ENCODE assay signal across 20 cellular contexts in the genomic region with DNA sequence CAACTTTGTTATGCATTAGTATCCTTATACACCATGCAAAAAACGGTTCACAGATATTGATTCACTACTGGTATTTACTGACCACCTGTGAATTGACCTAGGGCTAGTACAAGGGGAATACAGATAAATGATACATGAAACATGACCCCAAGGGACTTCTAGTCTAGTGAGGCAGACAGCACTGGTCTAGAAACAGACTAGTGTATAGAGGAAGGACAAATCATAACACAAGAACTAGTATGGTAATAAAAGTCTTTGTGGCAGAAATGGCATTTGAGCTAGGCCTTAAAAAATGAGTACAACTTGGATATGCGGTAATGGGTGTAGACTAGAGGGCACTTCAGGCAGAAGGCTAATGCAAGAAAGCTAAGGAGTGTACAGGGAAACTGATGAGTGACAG.
DNase-seq lines count a peak whose midpoint lies in the region; ATAC-seq and TF ChIP-seq lines count a peak whose summit lies in the region.
"Had no signal": no experiment of that assay in that cellular context is flagged by ENCODE, and none has a peak within 500 bp of the region (broad histone marks: within the 10 kb centered on the region; RNA-seq: fewer than 3 reads in every experiment).

No MANE protein-coding gene starts in this region.

- 89% methylated on average over 2 of the region's 2 CpGs for WGBS in esophagus muscularis mucosa
- WGBS in smooth muscle cell (ENCODE audit: low lambda C conversion rate), result 92% methylated on average over 2 of the region's 2 CpGs

- no peak overlapping the region for H3K4me3 ChIP-seq in esophagus muscularis mucosa
- no peak overlapping the region for H3K4me3 ChIP-seq in smooth muscle cell
- H3K4me3 ChIP-seq: left lung, thoracic aorta had no signal

- TF ChIP-seq EP300 in esophagus muscularis mucosa (IDR thresholded peaks at IDR 0.05), result no peak

- H3K4me1 ChIP-seq in esophagus muscularis mucosa (peaks cover 17 to 38% (median 34%) of the 10 kb centered on the region in 4 donors), smooth muscle cell (ENCODE audit: low read depth) (peaks cover 3% of the 10 kb centered on the region)

- peaks cover 0 to 10% (median 4%) of the 10 kb centered on the region in 4 donors for H3K36me3 ChIP-seq in esophagus muscularis mucosa
- no peaks in the 10 kb centered on the region for H3K36me3 ChIP-seq in smooth muscle cell (ENCODE audit: low read depth)

- TF ChIP-seq CTCF in esophagus muscularis mucosa (IDR thresholded peaks at IDR 0.05) (no peak), smooth muscle cell (IDR thresholded peaks at IDR 0.05; ENCODE audit: borderline replicate concordance, insufficient read depth, poor library complexity, severe bottlenecking) (no peak)

- DNase-seq in esophagus muscularis mucosa (ENCODE audit: extremely low spot score) (no peak), smooth muscle cell (lab: John Stamatoyannopoulos, UW; ENCODE audit: unreplicated experiment) (no peak), activated T-cell treated with anti-CD3 and anti-CD28 coated beads for 4 hours (no peak), COLO668 (lab: John Stamatoyannopoulos, UW; ENCODE audit: unreplicated experiment) (no peak), HPDE6-E6E7 (ENCODE audit: extremely low spot score) (no peak)
- DNase-seq: activated CD4-positive, alpha-beta T cell treated with anti-CD3 and anti-CD28 coated beads, Interleukin-2, amount 50 U/mL, for 4 hours; activated naive CD4-positive, alpha-beta T cell treated with anti-CD3 and anti-CD28 coated beads, Interleukin-2, amount 10 ng/mL, durations not matched to agents 7 days and 5 days; activated T-cell treated with anti-CD3 and anti-CD28 coated beads, Interleukin-2, amount 50 U/mL, for 4 hours; AML-193; foreskin melanocyte; Karpas-422; left lung; NCI-H1092; NCI-H526; stimulated activated CD4-positive, alpha-beta T cell treated with anti-CD3 and anti-CD28 coated beads, Interleukin-4, amount 100 ng/mL, for 24 hours had no signal

- H3K9me3 ChIP-seq in esophagus muscularis mucosa (no peaks in the 10 kb centered on the region), smooth muscle cell (replicated peaks; ENCODE audit: low read depth) (no peaks in the 10 kb centered on the region)
- H3K9me3 ChIP-seq: left lung, thoracic aorta had no signal

- ATAC-seq in GM19043 (IDR thresholded peaks at IDR 0.05; ENCODE audit: low read depth, unreplicated experiment), result peak; percentile 49
- ATAC-seq in HG03108 (IDR thresholded peaks at IDR 0.05; ENCODE audit: unreplicated experiment), result peak; percentile 54
- ATAC-seq in GM19397 (IDR thresholded peaks at IDR 0.05; ENCODE audit: unreplicated experiment), result no peak
- ATAC-seq: activated T-cell treated with anti-CD3 and anti-CD28 coated beads, Interleukin-2, amount 50 U/mL, for 4 hours; left lung had no signal

- H3K27ac ChIP-seq in esophagus muscularis mucosa (replicated peaks in 1 of 4), result peak overlapping the region; percentile 43 to 56 (median 52)
- peak overlapping the region; percentile 83 for H3K27ac ChIP-seq in smooth muscle cell (ENCODE audit: low read depth)
- H3K27ac ChIP-seq: left lung, VCaP had no signal

- H3K4me2 ChIP-seq in smooth muscle cell, result peak overlapping the region; percentile 15

- no peak overlapping the region for H2AFZ ChIP-seq in smooth muscle cell (ENCODE audit: low read depth)

- no peaks in the 10 kb centered on the region for H3K27me3 ChIP-seq in esophagus muscularis mucosa
- H3K27me3 ChIP-seq in smooth muscle cell (ENCODE audit: low read depth), result no peaks in the 10 kb centered on the region
- H3K27me3 ChIP-seq: left lung had no signal

- H3F3A ChIP-seq in smooth muscle cell (ENCODE audit: low read depth), result no peaks in the 10 kb centered on the region

- H4K20me1 ChIP-seq in smooth muscle cell (ENCODE audit: low read depth), result no peaks in the 10 kb centered on the region

- peaks cover 12% of the 10 kb centered on the region for H3K79me2 ChIP-seq in smooth muscle cell (ENCODE audit: low read depth)

- H3K9ac ChIP-seq in smooth muscle cell (ENCODE audit: low read depth), result no peak overlapping the region

- TF ChIP-seq POLR2A in esophagus muscularis mucosa (IDR thresholded peaks at IDR 0.05; ENCODE audit: low read depth), result no peak

- intact Hi-C loops in esophagus muscularis mucosa (cut with DNase I), result loop anchor here (5.0 kb wide), 1 partner anchor 87 kb away; the partner anchor contains the start of gene SLC25A13
